ENCODE assay signal across 8 cellular contexts in the genomic region with DNA sequence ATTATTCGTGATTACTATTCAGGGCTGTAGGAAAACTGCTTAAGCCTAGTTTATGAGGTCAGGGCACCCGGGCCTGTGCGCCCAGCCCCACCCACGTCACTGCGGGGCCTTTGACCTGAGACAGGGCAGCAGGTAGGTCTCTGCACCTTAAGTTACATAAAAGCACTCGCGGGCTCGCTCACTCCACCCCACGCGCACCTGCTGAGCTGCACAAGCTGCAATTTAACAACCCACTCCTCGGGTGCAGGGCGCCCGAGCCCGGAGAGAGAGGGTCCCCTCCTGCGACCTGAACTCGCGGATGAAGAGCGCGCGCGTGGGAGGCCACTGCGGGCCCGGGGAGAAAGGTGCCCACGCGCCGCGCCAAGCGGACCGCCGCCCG. TPM values are rescaled to one million over a fixed set of nuclear protein-coding genes. Genes with fewer than 3 reads are reported as not detected.
DNase-seq lines count a peak whose midpoint lies in the region; ATAC-seq and TF ChIP-seq lines count a peak whose summit lies in the region.

No MANE protein-coding gene starts in this region.

- DNase-seq in HFFc6 (no peak), pons (ENCODE audit: low spot score) (no peak), NCI-H2227 (lab: John Stamatoyannopoulos, UW; ENCODE audit: unreplicated experiment) (no peak)
- DNase-seq in central memory CD4-positive, alpha-beta T cell: no peak

- 0 out of 2 replicates have a peak, but pooled peaks cover 3% of the 10 kb centered on the region for H3K27me3 Mint-ChIP-seq in HFFc6 (ENCODE audit: insufficient read depth)

- peaks cover 11% of the 10 kb centered on the region; the same call in 1 of the 2 replicates for H3K36me3 Mint-ChIP-seq in HFFc6 (ENCODE audit: low read depth)

- H3K9ac ChIP-seq in skeletal muscle tissue (ENCODE audit: low read depth in 1 of 3, low read length in 3 of 3): peak overlapping the region; percentile 85 to 94 (median 88)

- no peak for TF ChIP-seq EP300 in gastroesophageal sphincter (IDR thresholded peaks at IDR 0.05)

- TF ChIP-seq CTCF in HFFc6 (IDR thresholded peaks at IDR 0.05) (no peak), WI38 (IDR thresholded peaks at IDR 0.05; ENCODE audit: low read depth, low read length) (no peak), gastroesophageal sphincter (IDR thresholded peaks at IDR 0.05) (no peak)

- peak overlapping the region in 3 of 4 donors; percentile 71 to 75 (median 73) for H3K27ac ChIP-seq in gastroesophageal sphincter
- H3K27ac ChIP-seq in skeletal muscle tissue (ENCODE audit: low read depth, low read length): peak overlapping the region; percentile 80

- H3K27me3 ChIP-seq in gastroesophageal sphincter (peaks cover 20% of the 10 kb centered on the region), skeletal muscle tissue (ENCODE audit: control insufficient read depth in 3 of 3, insufficient read depth in 3 of 3, low read length in 3 of 3) (peaks cover 8 to 13% (median 12%) of the 10 kb centered on the region in 3 donors)

- H3K4me3 ChIP-seq in GM08714 (ENCODE audit: low read length) (peak overlapping the region; percentile 76), WI38 (ENCODE audit: low read depth, low read length) (peak overlapping the region; percentile 84), gastroesophageal sphincter (peak overlapping the region; percentile 68 to 94), skeletal muscle tissue (ENCODE audit: low read length in 3 of 3) (peak overlapping the region; percentile 85 to 87 (median 87))

- H3K9me3 ChIP-seq in gastroesophageal sphincter (no peaks in the 10 kb centered on the region), skeletal muscle tissue (ENCODE audit: control insufficient read depth in 3 of 3, low read length in 3 of 3) (no peaks in the 10 kb centered on the region)

- TF ChIP-seq POLR2A in gastroesophageal sphincter (IDR thresholded peaks at IDR 0.05): no peak

- peak; percentile 0 for ATAC-seq in gastroesophageal sphincter

- H3K27ac Mint-ChIP-seq in HFFc6: peak overlapping the region; percentile 76

- H3K36me3 ChIP-seq in gastroesophageal sphincter (peaks cover 0 to 41% of the 10 kb centered on the region in 2 donors), skeletal muscle tissue (ENCODE audit: control insufficient read depth in 3 of 3, insufficient read depth in 3 of 3, low read length in 3 of 3) (peaks cover 6 to 19% (median 14%) of the 10 kb centered on the region in 3 donors)

- H3K4me1 ChIP-seq in gastroesophageal sphincter (peaks cover 0 to 20% (median 3%) of the 10 kb centered on the region in 3 donors), skeletal muscle tissue (ENCODE audit: control insufficient read depth in 3 of 3, insufficient read depth in 3 of 3, low read length in 3 of 3) (peaks cover 22 to 25% (median 22%) of the 10 kb centered on the region in 3 donors)

- H3K9me3 Mint-ChIP-seq in HFFc6: no peaks in the 10 kb centered on the region

- peak overlapping the region; percentile 93 for H3K4me3 Mint-ChIP-seq in HFFc6

- WGBS in gastroesophageal sphincter (ENCODE audit: low coverage in 1 of 2), 2 donors: 0 to 3% methylated on average over 5 to 6 of the region's 31 CpGs

- H3K4me1 Mint-ChIP-seq in HFFc6 (ENCODE audit: low read depth): peaks cover 25% of the 10 kb centered on the region

RNA-seq across cellular contexts. Expression of gene ICMT, which starts 0.5 kb away (rescaled TPM):
- 100 to 1,000 TPM in 2 of 6 experiments, 10 to 100 TPM in 4; 89.8 to 116 (median 96.0) TPM for total RNA-seq in HFFc6 (2021; fragmentation: NEBNext Ultra II Directional; extraction: Animal tissue kit (Norgen Biotek cat#: 25700))
- total RNA-seq in gastroesophageal sphincter: 10 to 100 TPM; 53.4 to 91.3 (median 85.0) TPM
- total RNA-seq in skeletal muscle tissue: 31.8 TPM

RNA-seq across cellular contexts. Expression of gene HES3, which starts 8.7 kb away (rescaled TPM):
- not detected for total RNA-seq in HFFc6 (2021; fragmentation: NEBNext Ultra II Directional; extraction: Animal tissue kit (Norgen Biotek cat#: 25700))
- total RNA-seq in gastroesophageal sphincter (not detected), skeletal muscle tissue (not detected)

RNA-seq across cellular contexts. Expression of gene GPR153, which starts 25.6 kb away (rescaled TPM):
- 1 to 10 TPM; 6.0 to 7.9 (median 7.2) TPM for total RNA-seq in HFFc6 (2021; fragmentation: NEBNext Ultra II Directional; extraction: Animal tissue kit (Norgen Biotek cat#: 25700))
- total RNA-seq in gastroesophageal sphincter (1 to 10 TPM; 2.6 to 8.9 (median 6.2) TPM), skeletal muscle tissue (4.7 TPM)

RNA-seq across cellular contexts. Expression of gene RNF207, which starts 29.4 kb away (rescaled TPM):
- total RNA-seq in HFFc6 (2021; fragmentation: NEBNext Ultra II Directional; extraction: Animal tissue kit (Norgen Biotek cat#: 25700)): 1 to 10 TPM; 2.0 to 5.2 (median 2.9) TPM
- total RNA-seq in gastroesophageal sphincter (10 to 100 TPM in 3 of 4 donors, 1 to 10 TPM in 1; 3.0 to 34.1 (median 18.3) TPM), skeletal muscle tissue (14.1 TPM)

RNA-seq across cellular contexts. Expression of gene RPL22, which starts 35.9 kb away (rescaled TPM):
- total RNA-seq in HFFc6 (2021; fragmentation: NEBNext Ultra II Directional; extraction: Animal tissue kit (Norgen Biotek cat#: 25700)): 100 to 1,000 TPM; 233 to 341 (median 324) TPM
- 100 to 1,000 TPM; 126 to 281 (median 227) TPM for total RNA-seq in gastroesophageal sphincter
- 305 TPM for total RNA-seq in skeletal muscle tissue
